In genomic region chr14:100894416-100894815, GRCh38 we compare ENCODE assay signal across 2 cellular contexts.
TF ChIP-seq lines count a peak whose summit lies in the region.

No MANE protein-coding gene starts in this region.

TF ChIP-seq in K562, 482 proteins besides CTCF, POLR2A, EP300 and RAD21:
- TF ChIP-seq ZKSCAN1 (IDR thresholded peaks at IDR 0.05; ENCODE audit: low read depth, low read length): peak; percentile 83
- no peak for TF ChIP-seq HOMEZ (CRISPR knock-in tag; IDR thresholded peaks at IDR 0.05)
TF ChIP-seq in K562: peak in this region for 1.

TF ChIP-seq in SK-N-SH, 30 proteins besides CTCF, POLR2A, EP300 and RAD21:
- TF ChIP-seq EZH2phosphoT487 (IDR thresholded peaks at IDR 0.05; ENCODE audit: borderline replicate concordance, low read depth) (no peak), RXRA (IDR thresholded peaks at IDR 0.05; ENCODE audit: borderline replicate concordance, low read depth) (no peak), SIN3A (IDR thresholded peaks at IDR 0.05; ENCODE audit: borderline replicate concordance, low read depth, low read length) (no peak), PBX3 (IDR thresholded peaks at IDR 0.05) (no peak), FOXM1 (IDR thresholded peaks at IDR 0.05; ENCODE audit: low read depth) (no peak), ELF1 (IDR thresholded peaks at IDR 0.05) (no peak), REST (IDR thresholded peaks at IDR 0.05; ENCODE audit: low read depth, low read length) (no peak), CHD2 (IDR thresholded peaks at IDR 0.05; ENCODE audit: low read length, partially characterized antibody) (no peak), MEF2A (IDR thresholded peaks at IDR 0.05; ENCODE audit: borderline replicate concordance, low read depth) (no peak), USF2 (IDR thresholded peaks at IDR 0.05; ENCODE audit: borderline replicate concordance, low read depth, low read length) (no peak), USF1 (IDR thresholded peaks at IDR 0.05; ENCODE audit: borderline replicate concordance, low read depth) (no peak), TAF1 (IDR thresholded peaks at IDR 0.05; ENCODE audit: borderline replicate concordance, low read depth, low read length) (no peak), YY1 (IDR thresholded peaks at IDR 0.05; ENCODE audit: low read depth) (no peak)
